7 cellular contexts compared by ENCODE assay signal in genomic region chr11:117096140-117096972, GRCh38. TPM values are rescaled to one million over a fixed set of nuclear protein-coding genes. Genes with fewer than 3 reads are reported as not detected.
DNase-seq lines count a peak whose midpoint lies in the region; ATAC-seq, FAIRE-seq and TF ChIP-seq lines count a peak whose summit lies in the region.

No MANE protein-coding gene starts in this region.

- peak; percentile 54 for DNase-seq in GM18507 (ENCODE audit: extremely low spot score, insufficient read length, low read depth)
- DNase-seq in T-helper 22 cell (ENCODE audit: low read depth), result peak; percentile 39
- DNase-seq in cerebellar cortex (ENCODE audit: low spot score), result peak; percentile 71
- DNase-seq in medulla oblongata (ENCODE audit: extremely low spot score), result peak; percentile 92
- DNase-seq in suprapubic skin (ENCODE audit: low spot score in 2 of 2), result peak in 1 of 2 donors; percentile 67
- DNase-seq in NCI-H187 (lab: John Stamatoyannopoulos, UW), result no peak

- no peaks in the 10 kb centered on the region for H3K36me3 ChIP-seq in suprapubic skin

- 30% methylated on average over 6 of the region's 6 CpGs for WGBS in suprapubic skin

- H3K9me3 ChIP-seq in suprapubic skin, result no peaks in the 10 kb centered on the region

- H3K4me1 ChIP-seq in suprapubic skin, result peaks cover 54% of the 10 kb centered on the region

- H3K27me3 ChIP-seq in suprapubic skin, result no peaks in the 10 kb centered on the region

- TF ChIP-seq CTCF in suprapubic skin (IDR thresholded peaks at IDR 0.05), result no peak

- peak overlapping the region; percentile 78 for H3K4me3 ChIP-seq in suprapubic skin

- H3K27ac ChIP-seq in suprapubic skin, result peak overlapping the region; percentile 97

- peak; percentile 94 for FAIRE-seq in GM18507 (lab: Jason Lieb, UNC)

- TF ChIP-seq EP300 in suprapubic skin (IDR thresholded peaks at IDR 0.05), result no peak

- ATAC-seq in HG03342 (IDR thresholded peaks at IDR 0.05; ENCODE audit: unreplicated experiment), result peak; percentile 34

- no peak for TF ChIP-seq POLR2A in suprapubic skin (IDR thresholded peaks at IDR 0.05)

RNA-seq across cellular contexts. Expression of gene SIK3, which starts 1.9 kb away (rescaled TPM):
- total RNA-seq in suprapubic skin, result 10 to 100 TPM; 31.6 to 60.8 (median 37.5) TPM

RNA-seq across cellular contexts. Expression of gene PAFAH1B2, which starts 47.7 kb away (rescaled TPM):
- 10 to 100 TPM; 58.0 to 67.5 (median 63.3) TPM for total RNA-seq in suprapubic skin

Comparison
In these comparisons a context has a peak if more than half of its experiments do, and no peak if none do; other contexts are left out.
1. DNase-seq: peak in GM18507 (single experiment), T-helper 22 cell (single experiment), cerebellar cortex (single experiment) and medulla oblongata (single experiment); none in NCI-H187 (0 of 2).